Comparison of ENCODE assay signal across 9 cellular contexts in genomic region chr10:133329401-133330202, GRCh38. TPM values are rescaled to one million over a fixed set of nuclear protein-coding genes. Genes with fewer than 3 reads are reported as not detected.
A peak's percentile ranks its signal among the peaks of the same experiment; 100 is the strongest.
DNase-seq lines count a peak whose midpoint lies in the region; ATAC-seq, FAIRE-seq and TF ChIP-seq lines count a peak whose summit lies in the region.
"Had no signal": no experiment of that assay in that cellular context is flagged by ENCODE, and none has a peak within 500 bp of the region (broad histone marks: within the 10 kb centered on the region; RNA-seq: fewer than 3 reads in every experiment).

No MANE protein-coding gene starts in this region.

- TF ChIP-seq CTCF in KMS-11 (conservative IDR thresholded peaks at IDR 0.05; ENCODE audit: low read depth, low read length) (peak; percentile 90), ovary (IDR thresholded peaks at IDR 0.05) (peak; percentile 62 to 97 (median 76)), tibial artery (IDR thresholded peaks at IDR 0.05) (peak; percentile 78 to 98)

- peak overlapping the region; percentile 76 for H3K4me2 ChIP-seq in KMS-11

- TF ChIP-seq POLR2A in ovary (IDR thresholded peaks at IDR 0.05) = no peak

- H3K36me3 ChIP-seq in KMS-11 (ENCODE audit: insufficient read depth) (no peaks in the 10 kb centered on the region), SJCRH30 (no peaks in the 10 kb centered on the region), ovary (no peaks in the 10 kb centered on the region), tibial artery (no peaks in the 10 kb centered on the region)

- H3K9me3 ChIP-seq in SJCRH30 (replicated peaks) (no peaks in the 10 kb centered on the region), ovary (no peaks in the 10 kb centered on the region), tibial artery (no peaks in the 10 kb centered on the region)

- H3K4me3 ChIP-seq in KMS-11 (IDR thresholded peaks at IDR 0.05; ENCODE audit: insufficient read depth, low read depth, low read length) = no peak overlapping the region
- H3K4me3 ChIP-seq in SJCRH30 = no peak overlapping the region
- peak overlapping the region; percentile 14 for H3K4me3 ChIP-seq in ovary
- H3K4me3 ChIP-seq in tibial artery = peak overlapping the region; percentile 12 to 35

- no peak for FAIRE-seq in frontal cortex (lab: Jason Lieb, UNC)

- TF ChIP-seq EP300 in ovary (IDR thresholded peaks at IDR 0.05) = no peak

- DNase-seq in Daoy (ENCODE audit: low read depth) (peak; percentile 80), SJCRH30 (peak; percentile 72 to 84), frontal cortex (ENCODE audit: low spot score in 2 of 2) (peak; percentile 84 to 91), ovary (peak; percentile 81 to 92 (median 89)), tibial artery (peak; percentile 68 to 83)
- peak; percentile 95 for DNase-seq in activated effector memory CD4-positive, alpha-beta T cell treated with anti-CD3 and anti-CD28 coated beads, Interleukin-2, amount 50 U/mL, for 16 hours

- H3K4me1 ChIP-seq in KMS-11 (ENCODE audit: low read depth, poor library complexity, severe bottlenecking) (peaks cover 6% of the 10 kb centered on the region), SJCRH30 (no peaks in the 10 kb centered on the region; the same call in none of the 2 replicates), ovary (ENCODE audit: insufficient read depth) (peaks cover 4% of the 10 kb centered on the region), tibial artery (peaks cover 0 to 27% (median 19%) of the 10 kb centered on the region in 4 donors)

- H3K9ac ChIP-seq in KMS-11 = no peak overlapping the region

- 6 to 9% (median 7%) methylated on average over 37 of the region's 37 CpGs for WGBS in ovary, 3 donors

- H3K79me2 ChIP-seq in KMS-11 (ENCODE audit: insufficient read depth, low read depth) = no peaks in the 10 kb centered on the region

- H3K27me3 ChIP-seq in KMS-11 (ENCODE audit: insufficient read depth, low read depth) (peaks cover 46% of the 10 kb centered on the region), SJCRH30 (no peaks in the 10 kb centered on the region), ovary (peaks cover 26% of the 10 kb centered on the region), tibial artery (peaks cover 4 to 85% of the 10 kb centered on the region in 2 donors)

- intact Hi-C loops in ovary (cut with DNase I) = no loop called here
- intact Hi-C loops in tibial artery (cut with DNase I; ENCODE audit: low total_unique reads) = no loop called here

- H3K27ac ChIP-seq in KMS-11 (no peak overlapping the region), SJCRH30 (no peak overlapping the region), ovary (no peak overlapping the region), tibial artery (no peak overlapping the region)

- H4K20me1 ChIP-seq in KMS-11 (ENCODE audit: insufficient read depth) = no peaks in the 10 kb centered on the region

- peak overlapping the region; percentile 22; the same call in 1 of the 2 replicates for H2AFZ ChIP-seq in KMS-11 (ENCODE audit: low read depth)

- peak; percentile 91 for ATAC-seq in GM21723 (IDR thresholded peaks at IDR 0.05; ENCODE audit: unreplicated experiment)

RNA-seq across cellular contexts. Expression of gene CALY, which starts 7.1 kb away (rescaled TPM):
- total RNA-seq in Daoy (2014; rRNA removed; shearing (Covaris generic)) = not detected in 2 replicates
- total RNA-seq in SJCRH30 (2014; rRNA removed; shearing (Covaris generic)) = not detected in 2 replicates
- total RNA-seq in frontal cortex = 8.2 TPM
- under 1 TPM in 1 of 7 donors, not detected in 6; 0.69 TPM for total RNA-seq in ovary
- not detected for polyA plus RNA-seq in ovary

RNA-seq across cellular contexts. Expression of gene PRAP1, which starts 17.6 kb away (rescaled TPM):
- not detected in 2 replicates for total RNA-seq in Daoy (2014; rRNA removed; shearing (Covaris generic))
- not detected in 2 replicates for total RNA-seq in SJCRH30 (2014; rRNA removed; shearing (Covaris generic))
- not detected for total RNA-seq in frontal cortex
- 1 to 10 TPM in 1 of 7 donors, not detected in 6; 2.0 TPM for total RNA-seq in ovary
- polyA plus RNA-seq in ovary = not detected
- total RNA-seq: subcutaneous adipose tissue had no signal

RNA-seq across cellular contexts. Expression of gene ZNF511, which starts 20.9 kb away (rescaled TPM):
- total RNA-seq in Daoy (2014; rRNA removed; shearing (Covaris generic)) = 29.8 and 40.9 TPM in 2 replicates
- total RNA-seq in SJCRH30 (2014; rRNA removed; shearing (Covaris generic)) = 23.9 and 28.5 TPM in 2 replicates
- total RNA-seq in frontal cortex (7.3 TPM), ovary (10 to 100 TPM; 23.3 to 64.8 (median 46.8) TPM)
- polyA plus RNA-seq in ovary = 10 to 100 TPM; 16.3 to 52.1 TPM

RNA-seq across cellular contexts. Expression of gene TUBGCP2, which starts 20.9 kb away (rescaled TPM):
- total RNA-seq in Daoy (2014; rRNA removed; shearing (Covaris generic)) = 19.8 and 21.6 TPM in 2 replicates
- total RNA-seq in SJCRH30 (2014; rRNA removed; shearing (Covaris generic)) = 23.3 and 24.4 TPM in 2 replicates
- total RNA-seq in frontal cortex (44.8 TPM), ovary (10 to 100 TPM; 31.2 to 70.5 (median 56.4) TPM)
- 10 to 100 TPM; 32.4 to 48.3 TPM for polyA plus RNA-seq in ovary

RNA-seq across cellular contexts. Expression of gene FUOM, which starts 28.2 kb away (rescaled TPM):
- total RNA-seq in Daoy (2014; rRNA removed; shearing (Covaris generic)) = 0.80 and 2.9 TPM in 2 replicates
- total RNA-seq in SJCRH30 (2014; rRNA removed; shearing (Covaris generic)) = not detected in 2 replicates
- total RNA-seq in frontal cortex = 6.9 TPM
- 10 to 100 TPM in 6 of 7 donors, 1 to 10 TPM in 1; 9.2 to 26.3 (median 17.1) TPM for total RNA-seq in ovary
- 10 to 100 TPM in 1 of 2 donors, 1 to 10 TPM in 1; 1.2 to 14.8 TPM for polyA plus RNA-seq in ovary

Comparison
In these comparisons a context has a peak if more than half of its experiments do, and no peak if none do; other contexts are left out.
1. H3K4me3 ChIP-seq: peak in ovary (single experiment) and tibial artery (2 of 2); none in KMS-11 (single experiment) and SJCRH30 (single experiment).
2. Peak in every context shown above with its lines, with median percentiles within 50 percentile points of each other: DNase-seq and CTCF ChIP-seq.